Comparison of ENCODE assay signal across 19 cellular contexts in the genomic region with DNA sequence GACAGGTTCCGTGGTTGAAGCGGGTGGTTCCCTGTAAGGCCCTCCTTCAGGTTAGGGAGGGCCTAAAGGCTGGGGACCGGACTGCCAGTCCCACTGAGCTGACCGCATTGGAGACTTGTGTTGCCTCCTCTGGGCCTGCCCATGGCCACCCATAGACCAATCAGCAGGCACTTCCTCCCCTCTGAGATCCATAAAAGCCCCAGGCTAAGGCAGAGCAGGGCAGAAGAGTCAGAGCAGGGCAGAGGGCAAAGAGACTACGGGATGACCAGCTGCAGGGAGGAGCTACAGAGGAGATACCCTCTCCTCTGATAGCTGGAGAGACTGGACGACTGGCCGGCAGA.
A peak's percentile ranks its signal among the peaks of the same experiment; 100 is the strongest.
DNase-seq lines count a peak whose midpoint lies in the region; ATAC-seq and TF ChIP-seq lines count a peak whose summit lies in the region.
"Had no signal": no experiment of that assay in that cellular context is flagged by ENCODE, and none has a peak within 500 bp of the region (broad histone marks: within the 10 kb centered on the region; RNA-seq: fewer than 3 reads in every experiment).

No MANE protein-coding gene starts in this region.

- H3K14ac ChIP-seq in mesenchymal stem cell (ENCODE audit: low read length in 2 of 2): no peak overlapping the region

- no peaks in the 10 kb centered on the region for H3K27me3 ChIP-seq in GM23338 (ENCODE audit: insufficient read depth)
- H3K27me3 ChIP-seq in mesenchymal stem cell (ENCODE audit: control insufficient read depth in 1 of 2, insufficient read depth in 1 of 2, low read length in 2 of 2): no peaks in the 10 kb centered on the region
- H3K27me3 ChIP-seq: MG63 had no signal

- no peaks in the 10 kb centered on the region for H4K20me1 ChIP-seq in GM23338 (replicated peaks; ENCODE audit: insufficient read depth)

- H3K4me2 ChIP-seq in GM23338 (no peak overlapping the region), mesenchymal stem cell (ENCODE audit: low read length, poor library complexity, severe bottlenecking) (no peak overlapping the region)

- H4K91ac ChIP-seq in mesenchymal stem cell (ENCODE audit: low read length): no peak overlapping the region

- H3K4me3 ChIP-seq in GM23338 (no peak overlapping the region), mesenchymal stem cell (ENCODE audit: insufficient read depth in 1 of 2, low read depth in 1 of 2, low read length in 2 of 2) (no peak overlapping the region)
- H3K4me3 ChIP-seq: MG63 had no signal

- H3K27ac ChIP-seq in GM23338 (ENCODE audit: low read depth): no peak overlapping the region
- H3K27ac ChIP-seq in mesenchymal stem cell (ENCODE audit: low read length, poor library complexity, severe bottlenecking): no peak overlapping the region

- H3K27ac Mint-ChIP-seq in GM23338: no peak overlapping the region
- H3K27ac Mint-ChIP-seq: B cell, IgD-negative memory B cell had no signal

- H2AK5ac ChIP-seq in mesenchymal stem cell (ENCODE audit: low read length, severe bottlenecking): no peak overlapping the region

- peaks cover 5% of the 10 kb centered on the region for H3K9me3 Mint-ChIP-seq in GM23338

- H3K79me2 ChIP-seq in GM23338 (replicated peaks; ENCODE audit: insufficient read depth): no peaks in the 10 kb centered on the region

- H2BK15ac ChIP-seq in mesenchymal stem cell (ENCODE audit: low read depth, poor library complexity, severe bottlenecking): no peak overlapping the region

- no peaks in the 10 kb centered on the region for H3F3A ChIP-seq in GM23338 (replicated peaks; ENCODE audit: low read depth)

- no peak overlapping the region for H3K18ac ChIP-seq in mesenchymal stem cell (ENCODE audit: low read depth in 1 of 2, low read length in 2 of 2)

- H3K4me1 Mint-ChIP-seq in GM23338: no peaks in the 10 kb centered on the region
- H3K4me1 Mint-ChIP-seq: B cell, IgD-negative memory B cell had no signal

- H3K9ac ChIP-seq in mesenchymal stem cell (ENCODE audit: low read length): no peak overlapping the region

- no peaks in the 10 kb centered on the region for H3K9me2 ChIP-seq in GM23338 (ENCODE audit: insufficient read depth)

- no peak overlapping the region for H3K4me3 Mint-ChIP-seq in GM23338
- H3K4me3 Mint-ChIP-seq: B cell, IgD-negative memory B cell had no signal

- no peak overlapping the region for H3K4ac ChIP-seq in mesenchymal stem cell (ENCODE audit: low read depth in 1 of 2, low read length in 2 of 2)

- no peak overlapping the region for H3K23ac ChIP-seq in mesenchymal stem cell (ENCODE audit: low read length in 2 of 2)

- 0 out of 2 replicates have a peak overlapping the region, but pooled peaks have one; percentile 7 for H2AFZ ChIP-seq in GM23338
- no peak overlapping the region for H2AFZ ChIP-seq in mesenchymal stem cell (ENCODE audit: low read depth, low read length)

- H3K4me1 ChIP-seq in GM23338 (ENCODE audit: insufficient read depth) (no peaks in the 10 kb centered on the region), mesenchymal stem cell (ENCODE audit: control insufficient read depth, insufficient read depth, low read depth, low read length) (no peaks in the 10 kb centered on the region)

- H3K27me3 Mint-ChIP-seq in GM23338 (ENCODE audit: insufficient read depth, low read depth, poor library complexity): no peaks in the 10 kb centered on the region
- H3K27me3 Mint-ChIP-seq: B cell, IgD-negative memory B cell had no signal

- peak; percentile 92 for DNase-seq in DMS153 (lab: John Stamatoyannopoulos, UW)
- DNase-seq in GM23338 (ENCODE audit: low spot score): no peak
- DNase-seq in NCI-H510A treated with DMSO at 0.1 percent for 48 hours (lab: John Stamatoyannopoulos, UW): peak; percentile 67
- DNase-seq in mesenchymal stem cell: no peak
- DNase-seq in mesenteric fat pad (ENCODE audit: low spot score): no peak
- DNase-seq: DMS 273 treated with DMSO at 0.1 percent for 48 hours, HCEC 1CT, Karpas-422, MG63, NCI-H1048, NCI-H1436 treated with DMSO at 0.1 percent for 48 hours, NCI-H774, PC-3, RPMI8226 had no signal

- no peak for TF ChIP-seq CTCF in GM23338 (conservative IDR thresholded peaks at IDR 0.05; ENCODE audit: low read depth in 2 of 2)

- H2BK12ac ChIP-seq in mesenchymal stem cell (ENCODE audit: low read length in 2 of 2): no peak overlapping the region

- no peaks in the 10 kb centered on the region for H3K36me3 ChIP-seq in GM23338 (ENCODE audit: insufficient read depth)
- H3K36me3 ChIP-seq in mesenchymal stem cell (ENCODE audit: control insufficient read depth in 1 of 2, insufficient read depth in 2 of 2, low read depth in 1 of 2, low read length in 2 of 2): no peaks in the 10 kb centered on the region
- H3K36me3 ChIP-seq: MG63 had no signal

- no peak for ATAC-seq in GM23338
- ATAC-seq in GM18519 (IDR thresholded peaks at IDR 0.05; ENCODE audit: low FRiP score, unreplicated experiment): no peak
- ATAC-seq in HG02610 (IDR thresholded peaks at IDR 0.05; ENCODE audit: unreplicated experiment): no peak
- no peak for ATAC-seq in HG03457 (IDR thresholded peaks at IDR 0.05; ENCODE audit: unreplicated experiment)
- ATAC-seq: PC-3 had no signal

- no peak overlapping the region for H2BK120ac ChIP-seq in mesenchymal stem cell (ENCODE audit: low read depth, low read length)

- H3K36me3 Mint-ChIP-seq in GM23338 (ENCODE audit: low read depth): 0 out of 3 replicates have a peak, but pooled peaks cover 4% of the 10 kb centered on the region
- H3K36me3 Mint-ChIP-seq: IgD-negative memory B cell had no signal

- WGBS in mesenchymal stem cell: 95% methylated on average over 7 of the region's 7 CpGs

- H3K9me3 ChIP-seq in mesenchymal stem cell (ENCODE audit: control insufficient read depth, low read length): peaks cover 2% of the 10 kb centered on the region
- H3K9me3 ChIP-seq: MG63 had no signal

- H2BK5ac ChIP-seq in mesenchymal stem cell (ENCODE audit: low read depth, low read length, poor library complexity, severe bottlenecking): no peak overlapping the region

- peak overlapping the region; percentile 12 for H4K8ac ChIP-seq in mesenchymal stem cell (ENCODE audit: low read length)

- H3K79me1 ChIP-seq in mesenchymal stem cell (replicated peaks; ENCODE audit: low read length, poor library complexity, severe bottlenecking): no peaks in the 10 kb centered on the region

TF ChIP-seq in GM23338, 12 proteins besides CTCF, POLR2A, EP300 and RAD21 (continues in another document):
- TF ChIP-seq ZNF331 (CRISPR knock-in tag; IDR thresholded peaks at IDR 0.05; ENCODE audit: low read depth): no peak
- no peak for TF ChIP-seq STAT1 (IDR thresholded peaks at IDR 0.05; ENCODE audit: unreplicated experiment)
- TF ChIP-seq POLR2AphosphoS5 (IDR thresholded peaks at IDR 0.05; ENCODE audit: low read depth): no peak
- TF ChIP-seq, protein P1, sequence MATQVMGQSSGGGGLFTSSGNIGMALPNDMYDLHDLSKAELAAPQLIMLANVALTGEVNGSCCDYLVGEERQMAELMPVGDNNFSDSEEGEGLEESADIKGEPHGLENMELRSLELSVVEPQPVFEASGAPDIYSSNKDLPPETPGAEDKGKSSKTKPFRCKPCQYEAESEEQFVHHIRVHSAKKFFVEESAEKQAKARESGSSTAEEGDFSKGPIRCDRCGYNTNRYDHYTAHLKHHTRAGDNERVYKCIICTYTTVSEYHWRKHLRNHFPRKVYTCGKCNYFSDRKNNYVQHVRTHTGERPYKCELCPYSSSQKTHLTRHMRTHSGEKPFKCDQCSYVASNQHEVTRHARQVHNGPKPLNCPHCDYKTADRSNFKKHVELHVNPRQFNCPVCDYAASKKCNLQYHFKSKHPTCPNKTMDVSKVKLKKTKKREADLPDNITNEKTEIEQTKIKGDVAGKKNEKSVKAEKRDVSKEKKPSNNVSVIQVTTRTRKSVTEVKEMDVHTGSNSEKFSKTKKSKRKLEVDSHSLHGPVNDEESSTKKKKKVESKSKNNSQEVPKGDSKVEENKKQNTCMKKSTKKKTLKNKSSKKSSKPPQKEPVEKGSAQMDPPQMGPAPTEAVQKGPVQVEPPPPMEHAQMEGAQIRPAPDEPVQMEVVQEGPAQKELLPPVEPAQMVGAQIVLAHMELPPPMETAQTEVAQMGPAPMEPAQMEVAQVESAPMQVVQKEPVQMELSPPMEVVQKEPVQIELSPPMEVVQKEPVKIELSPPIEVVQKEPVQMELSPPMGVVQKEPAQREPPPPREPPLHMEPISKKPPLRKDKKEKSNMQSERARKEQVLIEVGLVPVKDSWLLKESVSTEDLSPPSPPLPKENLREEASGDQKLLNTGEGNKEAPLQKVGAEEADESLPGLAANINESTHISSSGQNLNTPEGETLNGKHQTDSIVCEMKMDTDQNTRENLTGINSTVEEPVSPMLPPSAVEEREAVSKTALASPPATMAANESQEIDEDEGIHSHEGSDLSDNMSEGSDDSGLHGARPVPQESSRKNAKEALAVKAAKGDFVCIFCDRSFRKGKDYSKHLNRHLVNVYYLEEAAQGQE (IDR thresholded peaks at IDR 0.05; ENCODE audit: unreplicated experiment): no peak
- no peak for TF ChIP-seq ZNF114 (CRISPR knock-in tag; IDR thresholded peaks at IDR 0.05)
- TF ChIP-seq EZH2 (IDR thresholded peaks at IDR 0.05; ENCODE audit: low read depth, unreplicated experiment): no peak
- no peak for TF ChIP-seq NANOG (IDR thresholded peaks at IDR 0.05; ENCODE audit: borderline replicate concordance)

Comparison
In these comparisons a context has a peak if more than half of its experiments do, and no peak if none do; other contexts are left out.
1. DNase-seq: peak in DMS153 (single experiment) and NCI-H510A treated with DMSO at 0.1 percent for 48 hours (single experiment); none in GM23338 (single experiment), mesenchymal stem cell (single experiment) and mesenteric fat pad (single experiment).